Comparison of ENCODE assay signal across 25 cellular contexts in genomic region chr14:92247347-92247746, GRCh38.
"Had no signal": no experiment of that assay in that cellular context is flagged by ENCODE, and none has a peak within 500 bp of the region (broad histone marks: within the 10 kb centered on the region; RNA-seq: fewer than 3 reads in every experiment).

No MANE protein-coding gene starts in this region.

- ATAC-seq: activated T-cell treated with anti-CD3 and anti-CD28 coated beads, Interleukin-2, amount 50 U/mL, for 72 hours; stimulated activated effector memory CD8-positive, alpha-beta T cell treated with anti-CD3 and anti-CD28 coated beads, Interleukin-12 subunit alpha, Interleukin-12 subunit beta, amount 100 ng/mL, for 72 hours had no signal

- H3K9me3 ChIP-seq: colonic mucosa, uterus had no signal

- H3K4me2 ChIP-seq: hepatocyte had no signal

- H3K9ac ChIP-seq: parathyroid adenoma had no signal

- DNase-seq: activated B cell treated with CpG ODN at 0.5 μM for 24 hours; activated CD4-positive, alpha-beta T cell treated with anti-CD3 and anti-CD28 coated beads for 4 hours; activated CD4-positive, alpha-beta T cell treated with anti-CD3 and anti-CD28 coated beads, Interleukin-2, amount 50 U/mL, for 48 hours; activated effector memory CD4-positive, alpha-beta T cell treated with Interleukin-2 at 50 U/mL for 16 hours; activated naive CD4-positive, alpha-beta T cell treated with anti-CD3 and anti-CD28 coated beads for 36 hours; activated naive CD8-positive, alpha-beta T cell treated with anti-CD3 and anti-CD28 coated beads, Interleukin-2, amount 10 ng/mL, durations not matched to agents 7 days and 5 days; activated T-cell treated with anti-CD3 and anti-CD28 coated beads, Interleukin-2, amount 50 U/mL, for 72 hours; amniotic stem cell; colonic mucosa; glutamatergic neuron; immature natural killer cell; left ventricle myocardium inferior; midbrain; stimulated activated CD4-positive, alpha-beta T cell treated with anti-CD3 and anti-CD28 coated beads, Interleukin-1b, Interleukin-23, amount 100 ng/mL, for 48 hours; stomach; T-helper 9 cell; transverse colon; uterus had no signal

- H3K4me1 Mint-ChIP-seq: activated B cell treated with CpG ODN at 0.5 μM for 24 hours; immature natural killer cell; stimulated activated effector memory CD8-positive, alpha-beta T cell treated with anti-CD3 and anti-CD28 coated beads, Interleukin-12 subunit alpha, Interleukin-12 subunit beta, amount 100 ng/mL, for 72 hours had no signal

- H3K4me1 ChIP-seq: breast epithelium, colonic mucosa, left ventricle myocardium inferior, parathyroid adenoma, suprapubic skin, transverse colon, uterus had no signal

- H3K4me3 Mint-ChIP-seq: activated B cell treated with CpG ODN at 0.5 μM for 24 hours; activated naive CD4-positive, alpha-beta T cell treated with anti-CD3 and anti-CD28 coated beads for 36 hours; activated naive CD8-positive, alpha-beta T cell treated with anti-CD3 and anti-CD28 coated beads, Interleukin-2, amount 10 ng/mL, durations not matched to agents 7 days and 5 days; activated T-cell treated with anti-CD3 and anti-CD28 coated beads, Interleukin-2, amount 50 U/mL, for 72 hours; immature natural killer cell; nephron; stimulated activated effector memory CD8-positive, alpha-beta T cell treated with anti-CD3 and anti-CD28 coated beads, Interleukin-12 subunit alpha, Interleukin-12 subunit beta, amount 100 ng/mL, for 72 hours had no signal

- H3K27ac Mint-ChIP-seq: activated B cell treated with CpG ODN at 0.5 μM for 24 hours; activated naive CD4-positive, alpha-beta T cell treated with anti-CD3 and anti-CD28 coated beads for 36 hours; activated naive CD8-positive, alpha-beta T cell treated with anti-CD3 and anti-CD28 coated beads, Interleukin-2, amount 10 ng/mL, durations not matched to agents 7 days and 5 days; activated T-cell treated with anti-CD3 and anti-CD28 coated beads, Interleukin-2, amount 50 U/mL, for 72 hours; immature natural killer cell; nephron; stimulated activated effector memory CD8-positive, alpha-beta T cell treated with anti-CD3 and anti-CD28 coated beads, Interleukin-12 subunit alpha, Interleukin-12 subunit beta, amount 100 ng/mL, for 72 hours had no signal

- H3K4me3 ChIP-seq: breast epithelium, colonic mucosa, esophagus muscularis mucosa, hepatocyte, left ventricle myocardium inferior, stomach, suprapubic skin, transverse colon, uterus had no signal

- H3K27ac ChIP-seq: breast epithelium, colonic mucosa, esophagus muscularis mucosa, hepatocyte, left ventricle myocardium inferior, parathyroid adenoma, stomach, suprapubic skin, transverse colon, uterus had no signal

- H3K36me3 ChIP-seq: breast epithelium, colonic mucosa, esophagus muscularis mucosa, left ventricle myocardium inferior, stomach, suprapubic skin, transverse colon, uterus had no signal

- H3K36me3 Mint-ChIP-seq: stimulated activated effector memory CD8-positive, alpha-beta T cell treated with anti-CD3 and anti-CD28 coated beads, Interleukin-12 subunit alpha, Interleukin-12 subunit beta, amount 100 ng/mL, for 72 hours had no signal

- H3K27me3 ChIP-seq: breast epithelium, colonic mucosa, transverse colon, uterus had no signal

- H3K79me2 ChIP-seq: hepatocyte, parathyroid adenoma had no signal
